In genomic region chr15:45424429-45424828, GRCh38 we compare ENCODE assay signal across 23 cellular contexts. TPM values are rescaled to one million over a fixed set of nuclear protein-coding genes. Genes with fewer than 3 reads are reported as not detected.
DNase-seq lines count a peak whose midpoint lies in the region; ATAC-seq, FAIRE-seq and TF ChIP-seq lines count a peak whose summit lies in the region.
"Had no signal": no experiment of that assay in that cellular context is flagged by ENCODE, and none has a peak within 500 bp of the region (broad histone marks: within the 10 kb centered on the region; RNA-seq: fewer than 3 reads in every experiment).

No MANE protein-coding gene starts in this region.

- H3K9ac ChIP-seq in HepG2 (ENCODE audit: insufficient read depth, low read depth, low read length) (no peak overlapping the region), neuronal stem cell (ENCODE audit: low read depth, low read length, poor library complexity) (no peak overlapping the region)
- H3K9ac ChIP-seq: BLaER1 treated with 17β-estradiol and CSF1 and Interleukin-3, amounts not matched to agents 10 nM and 100 nM had no signal

- H3K27ac Mint-ChIP-seq in dendritic cell treated with granulocyte-macrophage colony-stimulating factor and Interleukin-4, amounts not matched to agents 40 ng/mL and 50 ng/mL, for 4 days: peak overlapping the region; percentile 37
- no peak overlapping the region for H3K27ac Mint-ChIP-seq in mesothelial cell of epicardium
- H3K27ac Mint-ChIP-seq: B cell; CD4-positive, alpha-beta T cell; CD8-positive, alpha-beta T cell had no signal

- intact Hi-C loops in HepG2 (cut with micrococcal nuclease; ENCODE audit: unreplicated experiment): loop anchor here (5.0 kb wide), 1 partner anchor 33 kb away; no protein-coding TSS in a partner anchor
- intact Hi-C loops in right lobe of liver (cut with DNase I): loop anchor here in 1 of 2 donors (5.0 kb wide), 1 partner anchor 33 kb away; no protein-coding TSS in a partner anchor
- intact Hi-C loops in dendritic cell treated with granulocyte-macrophage colony-stimulating factor and Interleukin-4, amounts not matched to agents 40 ng/mL and 50 ng/mL, for 4 days (cut with micrococcal nuclease): loop anchor here (10.0 kb wide), 1 partner anchor 90 kb away; no protein-coding TSS in a partner anchor
- intact Hi-C loops in esophagus muscularis mucosa (cut with DNase I): no loop called here

- no peak overlapping the region for H3K4me3 Mint-ChIP-seq in dendritic cell treated with granulocyte-macrophage colony-stimulating factor and Interleukin-4, amounts not matched to agents 40 ng/mL and 50 ng/mL, for 4 days
- H3K4me3 Mint-ChIP-seq in mesothelial cell of epicardium: no peak overlapping the region
- H3K4me3 Mint-ChIP-seq: B cell; CD4-positive, alpha-beta T cell; CD8-positive, alpha-beta T cell had no signal

- no peak overlapping the region for H2BK120ac ChIP-seq in neuronal stem cell (ENCODE audit: low read depth, low read length)

- H3K36me3 ChIP-seq in HepG2 (replicated peaks in 1 of 2; ENCODE audit: control insufficient read depth in 1 of 2, insufficient read depth in 2 of 2, low read length in 2 of 2) (peaks cover 1 to 27% of the 10 kb centered on the region in 2 experiments; a peak in 3 of 5 replicates), right lobe of liver (peaks cover 0 to 15% (median 10%) of the 10 kb centered on the region in 4 donors), esophagus muscularis mucosa (peaks cover 21 to 45% (median 31%) of the 10 kb centered on the region in 4 donors), neuronal stem cell (replicated peaks in 1 of 2; ENCODE audit: control insufficient read depth in 2 of 2, insufficient read depth in 2 of 2, low read length in 2 of 2) (peaks cover 0 to 41% of the 10 kb centered on the region in 2 donors)

- no peak overlapping the region for H2BK12ac ChIP-seq in neuronal stem cell (ENCODE audit: low read length)

- ATAC-seq in HepG2 (peak; percentile 51), right lobe of liver (no peak)
- ATAC-seq: A549; CD8-positive, alpha-beta T cell had no signal

- 100% methylated on average over 1 of the region's 2 CpGs for WGBS in HepG2 (ENCODE audit: low lambda C conversion rate)
- 100% methylated on average over 1 of the region's 2 CpGs for WGBS in right lobe of liver (ENCODE audit: insufficient coverage, low coverage, low lambda C conversion rate, missing lambda C conversion rate)
- 100% methylated on average over 2 of the region's 2 CpGs for WGBS in esophagus muscularis mucosa
- no CpG with 5 or more reads among the region's 2 CpGs for WGBS in neuronal stem cell (ENCODE audit: extremely low coverage in 2 of 2, insufficient read length in 2 of 2, insufficient replicate concordance in 1 of 2), 2 donors

- H3K27ac ChIP-seq in HepG2 (ENCODE audit: extremely low read length, insufficient read depth, low read length) (no peak overlapping the region), right lobe of liver (no peak overlapping the region), esophagus muscularis mucosa (replicated peaks in 1 of 4) (no peak overlapping the region), neuronal stem cell (replicated peaks; ENCODE audit: low read length) (no peak overlapping the region)
- H3K27ac ChIP-seq: 22Rv1; A549; BLaER1 treated with 17β-estradiol and CSF1 and Interleukin-3, amounts not matched to agents 10 nM and 100 nM; C4-2B had no signal

- DNase-seq in HepG2 (ENCODE audit: low spot score) (no peak), right lobe of liver (no peak), esophagus muscularis mucosa (ENCODE audit: extremely low spot score) (peak; percentile 50), neuronal stem cell (ENCODE audit: low spot score) (no peak), NCI-H1417 treated with DMSO at 0.1 percent for 48 hours (lab: John Stamatoyannopoulos, UW) (no peak), cortex of kidney (lab: John Stamatoyannopoulos, UW) (no peak), mesothelial cell of epicardium (ENCODE audit: low spot score in 2 of 2, unreplicated experiment in 2 of 2) (no peak)
- DNase-seq: Caco-2; Calu3; CD4-positive, alpha-beta T cell; CD8-positive, alpha-beta T cell; DMS79 treated with DMSO at 0.1 percent for 48 hours; GF-D8 had no signal

- H2AK5ac ChIP-seq in neuronal stem cell (ENCODE audit: low read depth, low read length): no peak overlapping the region

- H3K4me3 ChIP-seq in HepG2 (replicated peaks in 1 of 3; ENCODE audit: insufficient read depth in 1 of 3, low read depth in 2 of 3, low read length in 3 of 3): no peak overlapping the region
- H3K4me3 ChIP-seq in right lobe of liver: no peak overlapping the region
- H3K4me3 ChIP-seq in esophagus muscularis mucosa: no peak overlapping the region
- H3K4me3 ChIP-seq in neuronal stem cell (ENCODE audit: low read length in 2 of 2): no peak overlapping the region
- H3K4me3 ChIP-seq: A549; BLaER1 treated with 17β-estradiol and CSF1 and Interleukin-3, amounts not matched to agents 10 nM and 100 nM had no signal

- no peak overlapping the region for H3K4me2 ChIP-seq in HepG2 (ENCODE audit: low read depth, low read length)
- H3K4me2 ChIP-seq in neuronal stem cell (ENCODE audit: insufficient read depth, low read length, poor library complexity, severe bottlenecking): no peak overlapping the region
- H3K4me2 ChIP-seq: A549 had no signal

- FAIRE-seq in HepG2 (lab: Jason Lieb, UNC): no peak
- FAIRE-seq: A549, D721Med, G401.6, GM12891, GM18507 had no signal

- H3K4ac ChIP-seq in neuronal stem cell (ENCODE audit: low read length): no peak overlapping the region

- H3K9me3 ChIP-seq in HepG2 (ENCODE audit: low read length): no peaks in the 10 kb centered on the region
- no peaks in the 10 kb centered on the region for H3K9me3 ChIP-seq in right lobe of liver
- no peaks in the 10 kb centered on the region for H3K9me3 ChIP-seq in esophagus muscularis mucosa
- no peaks in the 10 kb centered on the region for H3K9me3 ChIP-seq in neuronal stem cell (replicated peaks in 1 of 2; ENCODE audit: control insufficient read depth in 2 of 2, insufficient read depth in 1 of 2, low read depth in 1 of 2, low read length in 2 of 2)
- H3K9me3 ChIP-seq: A549; BLaER1 treated with 17β-estradiol and CSF1 and Interleukin-3, amounts not matched to agents 10 nM and 100 nM; Caco-2 had no signal

- POLR2A ChIA-PET in HepG2 (lab: Yijun Ruan, JAX): no interaction called here

- H2AFZ ChIP-seq in HepG2 (ENCODE audit: low read length) (no peak overlapping the region), neuronal stem cell (ENCODE audit: low read length) (no peak overlapping the region)

- no peaks in the 10 kb centered on the region for H3K79me1 ChIP-seq in neuronal stem cell (ENCODE audit: low read depth, low read length)

- no peaks in the 10 kb centered on the region for H4K20me1 ChIP-seq in HepG2 (ENCODE audit: insufficient read depth, low read length)

- no peak overlapping the region for H3K18ac ChIP-seq in neuronal stem cell (ENCODE audit: low read length)

- H3K9me3 Mint-ChIP-seq in dendritic cell treated with granulocyte-macrophage colony-stimulating factor and Interleukin-4, amounts not matched to agents 40 ng/mL and 50 ng/mL, for 4 days: no peaks in the 10 kb centered on the region
- H3K9me3 Mint-ChIP-seq in mesothelial cell of epicardium: no peaks in the 10 kb centered on the region
- H3K9me3 Mint-ChIP-seq: CD4-positive, alpha-beta T cell; CD8-positive, alpha-beta T cell had no signal

- peaks cover 16% of the 10 kb centered on the region for H3K4me1 Mint-ChIP-seq in dendritic cell treated with granulocyte-macrophage colony-stimulating factor and Interleukin-4, amounts not matched to agents 40 ng/mL and 50 ng/mL, for 4 days (ENCODE audit: low read depth)
- H3K4me1 Mint-ChIP-seq in mesothelial cell of epicardium: no peaks in the 10 kb centered on the region
- H3K4me1 Mint-ChIP-seq: B cell had no signal

- H3K36me3 Mint-ChIP-seq in dendritic cell treated with granulocyte-macrophage colony-stimulating factor and Interleukin-4, amounts not matched to agents 40 ng/mL and 50 ng/mL, for 4 days (ENCODE audit: low read depth): peaks cover 44% of the 10 kb centered on the region
- peaks cover 11% of the 10 kb centered on the region for H3K36me3 Mint-ChIP-seq in mesothelial cell of epicardium

- CTCF ChIA-PET in HepG2 (lab: Yijun Ruan, JAX; ENCODE audit: low intra/inter-chr PET ratio, low total read pairs): no interaction called here

- H3K4me1 ChIP-seq in HepG2 (ENCODE audit: insufficient read depth, low read length) (peaks cover 12% of the 10 kb centered on the region), right lobe of liver (no peaks in the 10 kb centered on the region), esophagus muscularis mucosa (no peaks in the 10 kb centered on the region), neuronal stem cell (ENCODE audit: control insufficient read depth in 2 of 2, insufficient read depth in 1 of 2, low read depth in 1 of 2, low read length in 2 of 2) (no peaks in the 10 kb centered on the region)
- H3K4me1 ChIP-seq: A549 had no signal

- no peak overlapping the region for H4K8ac ChIP-seq in neuronal stem cell (ENCODE audit: low read depth, low read length)

- no peak for TF ChIP-seq POLR2A in HepG2 (IDR thresholded peaks at IDR 0.05; ENCODE audit: insufficient read depth in 1 of 2, low read depth in 2 of 2, low read length in 2 of 2)
- no peak for TF ChIP-seq POLR2A in right lobe of liver (IDR thresholded peaks at IDR 0.05)
- TF ChIP-seq POLR2A in esophagus muscularis mucosa (IDR thresholded peaks at IDR 0.05; ENCODE audit: low read depth): no peak

- no peaks in the 10 kb centered on the region for H3K79me2 ChIP-seq in HepG2 (ENCODE audit: insufficient read depth, low read length)

- H4K91ac ChIP-seq in neuronal stem cell (ENCODE audit: low read depth, low read length, poor library complexity): no peak overlapping the region

- no peak overlapping the region for H2BK5ac ChIP-seq in neuronal stem cell (ENCODE audit: low read length)

- TF ChIP-seq CTCF in HepG2 (CRISPR knock-in tag; IDR thresholded peaks at IDR 0.05): no peak
- no peak for TF ChIP-seq CTCF in right lobe of liver (IDR thresholded peaks at IDR 0.05)
- TF ChIP-seq CTCF in esophagus muscularis mucosa (IDR thresholded peaks at IDR 0.05): no peak
- TF ChIP-seq CTCF in mesothelial cell of epicardium (IDR thresholded peaks at IDR 0.05; ENCODE audit: unreplicated experiment): no peak

- TF ChIP-seq RAD21 in HepG2 (CRISPR knock-in tag; IDR thresholded peaks at IDR 0.05): no peak

- no peak overlapping the region for H3K23ac ChIP-seq in neuronal stem cell (ENCODE audit: low read depth, low read length, poor library complexity)

- H3K27me3 Mint-ChIP-seq in dendritic cell treated with granulocyte-macrophage colony-stimulating factor and Interleukin-4, amounts not matched to agents 40 ng/mL and 50 ng/mL, for 4 days: peaks cover 3% of the 10 kb centered on the region
- H3K27me3 Mint-ChIP-seq in mesothelial cell of epicardium (ENCODE audit: low read depth): peaks cover 12% of the 10 kb centered on the region
- H3K27me3 Mint-ChIP-seq: B cell; CD4-positive, alpha-beta T cell had no signal

- H3K27me3 ChIP-seq in HepG2 (ENCODE audit: control insufficient read depth in 1 of 2, insufficient read depth in 2 of 2, low read length in 2 of 2): no peaks in the 10 kb centered on the region
- H3K27me3 ChIP-seq in right lobe of liver: no peaks in the 10 kb centered on the region
- H3K27me3 ChIP-seq in esophagus muscularis mucosa: peaks cover 0 to 3% (median 0%) of the 10 kb centered on the region in 4 donors
- H3K27me3 ChIP-seq in neuronal stem cell (ENCODE audit: control insufficient read depth in 3 of 3, insufficient read depth in 3 of 3, low read depth in 1 of 3, low read length in 3 of 3): peaks cover 0 to 2% (median 0%) of the 10 kb centered on the region in 3 experiments
- H3K27me3 ChIP-seq: BLaER1 treated with 17β-estradiol and CSF1 and Interleukin-3, amounts not matched to agents 10 nM and 100 nM had no signal

- H3K14ac ChIP-seq in neuronal stem cell (ENCODE audit: low read length): peak overlapping the region; percentile 56

- in situ Hi-C loops in HepG2 (cut with HindIII; ENCODE audit: extremely low pct_ligation_motif_present, low pct_unique_long_range_greater_than_20kb): no loop called here

- BruUV-seq in HepG2 (replicated peaks; lab: Mats Ljungman, UMichigan): no TSS peak

- TF ChIP-seq EP300 in HepG2 (IDR thresholded peaks at IDR 0.05; ENCODE audit: low read depth in 2 of 2, low read length in 2 of 2) (no peak), HepG2 (CRISPR knock-in tag; IDR thresholded peaks at IDR 0.05; ENCODE audit: borderline replicate concordance) (no peak), esophagus muscularis mucosa (IDR thresholded peaks at IDR 0.05) (no peak)

- H2BK15ac ChIP-seq in neuronal stem cell (ENCODE audit: low read length): no peak overlapping the region

RNA-seq across cellular contexts. Expression of gene GATM, which starts 46.1 kb away (rescaled TPM):
- total RNA-seq in HepG2 (2016; rRNA removed; fragmentation: Illumina TruSeq; extraction: Trizol) (1.5 and 2.1 TPM in 2 replicates), right lobe of liver (1,000 to 10,000 TPM in 1 of 6 experiments, 100 to 1,000 TPM in 5; 404 to 1,363 (median 579) TPM), esophagus muscularis mucosa (10 to 100 TPM; 21.7 to 34.2 (median 24.4) TPM), mesothelial cell of epicardium (7.0 to 9.2 TPM (median 7.3 TPM) in 3 replicates)
- total RNA-seq in HepG2 (2016; cell fraction: cytosol; rRNA removed; fragmentation: Illumina TruSeq; extraction: Trizol; ENCODE audit: low read depth): 1.2 and 1.7 TPM in 2 replicates
- total RNA-seq in HepG2 (2016; cell fraction: insoluble cytoplasmic fraction; rRNA removed; fragmentation: Illumina TruSeq; extraction: Trizol): 1.5 and 2.6 TPM in 2 replicates
- total RNA-seq in HepG2 (2016; cell fraction: membrane; rRNA removed; fragmentation: Illumina TruSeq; extraction: Trizol): 1.6 and 1.7 TPM in 2 replicates
- 4.0 and 4.1 TPM in 2 replicates for total RNA-seq in HepG2 (2016; cell fraction: nucleus; rRNA removed; fragmentation: Illumina TruSeq; extraction: Trizol)
- polyA plus RNA-seq in HepG2 (2011; rRNA removed): 13.9 and 16.8 TPM in 2 replicates
- 7.0 and 7.3 TPM in 2 replicates for polyA plus RNA-seq in HepG2 (2011; cell fraction: cytosol; rRNA removed)
- 22.1 and 26.0 TPM in 2 replicates for polyA plus RNA-seq in HepG2 (2011; cell fraction: nucleus; rRNA removed)
- polyA plus RNA-seq in HepG2 (2012): 16.6 and 32.5 TPM in 2 replicates
- polyA plus RNA-seq in HepG2 (2016; cell fraction: cytosol; fragmentation: Illumina TruSeq; extraction: Trizol; ENCODE audit: low read depth): 0.26 and 0.46 TPM in 2 replicates
- 0.97 TPM in 2 replicates for polyA plus RNA-seq in HepG2 (2016; cell fraction: insoluble cytoplasmic fraction; fragmentation: Illumina TruSeq; extraction: Trizol; ENCODE audit: low read depth)
- polyA plus RNA-seq in HepG2 (2016; cell fraction: membrane; fragmentation: Illumina TruSeq; extraction: Trizol; ENCODE audit: low read depth): 0.28 and 0.72 TPM in 2 replicates
- 2.4 and 3.2 TPM in 2 replicates for polyA plus RNA-seq in HepG2 (2016; cell fraction: nucleus; fragmentation: Illumina TruSeq; extraction: Trizol; ENCODE audit: insufficient read depth, low read depth)
- 0.58 and 11.2 TPM in 2 replicates for polyA minus RNA-seq in HepG2 (2011; rRNA and poly(A)+ RNA removed; ENCODE audit: low replicate concordance)
- 5.3 and 6.4 TPM in 2 replicates for polyA minus RNA-seq in HepG2 (2011; cell fraction: cytosol; rRNA and poly(A)+ RNA removed)
- 40.2 and 42.5 TPM in 2 replicates for polyA minus RNA-seq in HepG2 (2011; cell fraction: nucleus; rRNA and poly(A)+ RNA removed)
- 13.9 TPM for polyA plus RNA-seq in neuronal stem cell (2013, experiment 1 of 2)
- 15.2 TPM for polyA plus RNA-seq in neuronal stem cell (2013, experiment 2 of 2)

Comparison
In these comparisons a context has a peak if more than half of its experiments do, and no peak if none do; other contexts are left out.
1. RNA of gene GATM, which starts 46.1 kb away (total RNA-seq): 404 to 1,363 TPM in right lobe of liver; 21.7 to 34.2 TPM in esophagus muscularis mucosa, 7.0 to 9.2 TPM in mesothelial cell of epicardium and 1.2 to 4.1 TPM in HepG2; every median in the first group is over 10 times any median in the second.